8 cellular contexts compared by ENCODE assay signal in the genomic region with DNA sequence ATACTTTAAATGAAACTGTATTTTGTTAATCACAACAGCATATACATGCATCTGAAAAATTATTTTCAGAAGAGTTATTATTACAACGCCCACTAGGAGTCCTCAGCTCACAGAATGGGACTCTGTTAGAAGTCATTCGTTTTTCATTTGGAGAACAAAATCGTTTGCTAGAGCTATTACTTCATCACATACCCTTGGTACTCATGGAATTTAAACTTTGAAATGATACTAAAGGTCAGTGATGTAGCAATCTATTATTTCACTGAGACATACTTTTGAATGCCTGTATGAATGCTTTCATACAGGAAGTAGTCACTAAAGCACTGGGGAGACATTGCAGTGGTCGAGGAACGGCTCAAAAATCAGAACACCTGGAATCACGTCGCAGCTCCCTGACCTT.
A peak's percentile ranks its signal among the peaks of the same experiment; 100 is the strongest.
DNase-seq lines count a peak whose midpoint lies in the region; ATAC-seq and TF ChIP-seq lines count a peak whose summit lies in the region.

No MANE protein-coding gene starts in this region.

- peaks cover 16% of the 10 kb centered on the region for H3K36me3 ChIP-seq in cardiac muscle cell

- peaks cover 20% of the 10 kb centered on the region for H3K4me1 ChIP-seq in cardiac muscle cell (ENCODE audit: low read depth)

- no peak overlapping the region for H3K4me3 Mint-ChIP-seq in T-helper 17 cell

- H3K27me3 ChIP-seq in cardiac muscle cell, result no peaks in the 10 kb centered on the region

- no peaks in the 10 kb centered on the region for H3K36me3 Mint-ChIP-seq in T-helper 17 cell (ENCODE audit: low read depth)

- H3K27ac ChIP-seq in cardiac muscle cell, result no peak overlapping the region

- no peaks in the 10 kb centered on the region for H3K27me3 Mint-ChIP-seq in T-helper 17 cell

- no peak overlapping the region for H3K4me3 ChIP-seq in cardiac muscle cell

- H3K27ac Mint-ChIP-seq in T-helper 17 cell, result no peak overlapping the region

- H3K9me3 ChIP-seq in T-helper 17 cell (ENCODE audit: control insufficient read depth, low read length, poor library complexity, severe bottlenecking) (no peaks in the 10 kb centered on the region), cardiac muscle cell (ENCODE audit: low read depth) (no peaks in the 10 kb centered on the region)

- peak; percentile 46 for TF ChIP-seq CTCF in cardiac muscle cell (IDR thresholded peaks at IDR 0.05; ENCODE audit: low read depth, low read length)

- ATAC-seq in HG03342 (IDR thresholded peaks at IDR 0.05; ENCODE audit: unreplicated experiment), result peak; percentile 57
- peak; percentile 79 for ATAC-seq in T-helper 17 cell
- peak; percentile 72 for ATAC-seq in stimulated activated naive CD8-positive, alpha-beta T cell treated with anti-CD3 and anti-CD28 coated beads, Interleukin-15, Interleukin-2, amounts not matched to agents 100 U/mL and 50 U/mL, for 24 hours
- ATAC-seq in GM18505 (IDR thresholded peaks at IDR 0.05; ENCODE audit: unreplicated experiment), result no peak

- DNase-seq in NCI-H82 (lab: John Stamatoyannopoulos, UW) (peak; percentile 53), NCI-H82 treated with DMSO at 0.1 percent for 48 hours (lab: John Stamatoyannopoulos, UW; ENCODE audit: unreplicated experiment) (no peak), T-helper 17 cell (no peak), cardiac muscle cell (ENCODE audit: low read depth in 1 of 2, low spot score in 1 of 2) (peak; percentile 30 to 75), HK-2 (ENCODE audit: unreplicated experiment) (no peak)
- no peak for DNase-seq in stimulated activated naive CD8-positive, alpha-beta T cell treated with anti-CD3 and anti-CD28 coated beads, Interleukin-15, Interleukin-2, amounts not matched to agents 100 U/mL and 50 U/mL, for 24 hours

- peaks cover 9% of the 10 kb centered on the region for H3K4me1 Mint-ChIP-seq in T-helper 17 cell

- no peak for TF ChIP-seq POLR2A in GM18505 (IDR thresholded peaks at IDR 0.05; ENCODE audit: borderline replicate concordance, extremely low read depth, insufficient read depth, insufficient read length)

Comparison
In these comparisons a context has a peak if more than half of its experiments do, and no peak if none do; other contexts are left out.
1. DNase-seq: peak in NCI-H82 (single experiment) and cardiac muscle cell (2 of 2); none in NCI-H82 treated with DMSO at 0.1 percent for 48 hours (single experiment), T-helper 17 cell (0 of 3), stimulated activated naive CD8-positive, alpha-beta T cell treated with anti-CD3 and anti-CD28 coated beads, Interleukin-15, Interleukin-2, amounts not matched to agents 100 U/mL and 50 U/mL, for 24 hours (single experiment) and HK-2 (single experiment).